Comparison of ENCODE assay signal across 8 cellular contexts in the genomic region with DNA sequence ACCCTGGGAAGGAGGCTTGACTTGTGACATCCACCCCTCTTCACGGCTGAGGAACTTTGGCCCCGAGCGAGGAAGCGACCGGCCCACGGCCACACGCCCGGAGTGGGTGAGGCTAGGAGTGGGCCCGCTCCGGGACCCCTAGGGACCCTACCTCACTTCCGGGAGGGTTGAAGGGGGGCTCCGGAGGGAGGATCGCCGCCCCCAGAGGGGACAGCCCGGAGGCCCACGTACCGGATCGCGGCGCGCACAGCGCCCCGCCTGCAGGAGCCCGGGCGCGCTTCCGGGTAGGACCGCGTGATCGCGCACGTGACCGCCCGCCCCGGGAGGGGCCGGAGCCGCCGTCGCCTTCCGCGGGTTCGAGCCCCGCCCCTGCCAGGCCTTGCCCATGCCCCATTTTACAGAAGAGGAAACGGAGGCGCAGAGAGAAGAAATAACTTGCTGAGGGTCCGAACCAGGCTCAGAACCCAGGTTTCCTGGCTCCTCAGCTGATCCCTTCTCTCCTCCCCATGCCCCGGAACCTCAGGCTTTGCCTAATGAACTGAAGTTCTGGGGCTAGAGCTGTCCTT. TPM values are rescaled to one million over a fixed set of nuclear protein-coding genes. Genes with fewer than 3 reads are reported as not detected.
A peak's percentile ranks its signal among the peaks of the same experiment; 100 is the strongest.
DNase-seq lines count a peak whose midpoint lies in the region; ATAC-seq, FAIRE-seq and TF ChIP-seq lines count a peak whose summit lies in the region.

A gene (minus strand): TSS at position 280 of the 566 bp plus-strand sequence. CDS start 3,695 bp downstream, outside the sequence.

- intact Hi-C loops in CD4-positive, alpha-beta memory T cell (cut with micrococcal nuclease) = loop anchor here (1.0 to 5.0 kb wide), 5 partner anchors 21 to 1286 kb away; a partner anchor contains a TSS
- intact Hi-C loops in stomach (cut with DNase I; ENCODE audit: low total_unique reads) = no loop called here

- H3K27me3 ChIP-seq in CD4-positive, alpha-beta memory T cell (ENCODE audit: insufficient read depth, low read length) = no peaks in the 10 kb centered on the region
- H3K27me3 ChIP-seq in stomach = no peaks in the 10 kb centered on the region

- DNase-seq in CD4-positive, alpha-beta memory T cell = peak; percentile 64 to 78 (median 78)
- peak; percentile 52 for DNase-seq in RCC 7860 (ENCODE audit: low spot score)
- peak; percentile 76 for DNase-seq in activated T-helper 9 cell treated with anti-CD3 and anti-CD28 coated beads, Interleukin-2, amount 50 U/mL, for 16 hours (ENCODE audit: low read depth)
- peak; percentile 45 for DNase-seq in fibroblast of the conjunctiva (ENCODE audit: low read depth)
- DNase-seq in neural crest cell (ENCODE audit: low read depth, low spot score) = peak; percentile 62
- peak; percentile 82 for DNase-seq in stomach

- TF ChIP-seq EP300 in stomach (IDR thresholded peaks at IDR 0.05) = no peak

- no peaks in the 10 kb centered on the region for H3K9me3 ChIP-seq in CD4-positive, alpha-beta memory T cell (ENCODE audit: control insufficient read depth in 1 of 2, low read length in 2 of 2)
- no peaks in the 10 kb centered on the region for H3K9me3 ChIP-seq in stomach

- TF ChIP-seq CTCF in neural crest cell (conservative IDR thresholded peaks at IDR 0.05) (no peak), stomach (IDR thresholded peaks at IDR 0.05) (no peak)

- ATAC-seq in GM19328 (IDR thresholded peaks at IDR 0.05; ENCODE audit: unreplicated experiment) (peak; percentile 87), HG03460 (IDR thresholded peaks at IDR 0.05; ENCODE audit: unreplicated experiment) (peak; percentile 81)

- H3K36me3 ChIP-seq in CD4-positive, alpha-beta memory T cell (ENCODE audit: insufficient read depth, low read length) = peaks cover 27% of the 10 kb centered on the region
- peaks cover 26 to 37% (median 37%) of the 10 kb centered on the region in 4 donors for H3K36me3 ChIP-seq in stomach

- POLR2A ChIA-PET in CD4-positive, alpha-beta memory T cell (lab: Charles Lee; ENCODE audit: partially characterized antibody) = interaction anchor here (1.0 to 2.6 kb wide), 7 partner anchors 11 to 1286 kb away, joined by 3 to 10 read pairs (median 4); a partner anchor contains a TSS

- FAIRE-seq in RCC 7860 (lab: Jason Lieb, UNC) = no peak

- peak in 1 of 4 donors; percentile 61 for TF ChIP-seq POLR2A in stomach (IDR thresholded peaks at IDR 0.05)

- no peaks in the 10 kb centered on the region for H3K27me3 Mint-ChIP-seq in CD4-positive, alpha-beta memory T cell
- H3K27me3 Mint-ChIP-seq in neural crest cell (ENCODE audit: low read depth) = peaks cover 5% of the 10 kb centered on the region

- peak within 1 kb of the TSS; percentile 76 for H3K27ac ChIP-seq in CD4-positive, alpha-beta memory T cell (ENCODE audit: low read depth, low read length)
- H3K27ac ChIP-seq in stomach = peak within 1 kb of the TSS; percentile 88 to 99 (median 92)

- H3K4me3 ChIP-seq in CD4-positive, alpha-beta memory T cell (ENCODE audit: low read length in 2 of 2) = peak within 1 kb of the TSS; percentile 73 to 84
- H3K4me3 ChIP-seq in stomach = peak within 1 kb of the TSS; percentile 73 to 93 (median 82)

- CTCF ChIA-PET in CD4-positive, alpha-beta memory T cell (lab: Charles Lee; ENCODE audit: partially characterized antibody) = interaction anchor here (1.0 to 1.8 kb wide), 3 partner anchors 10 to 21 kb away, joined by 4 to 8 read pairs (median 4); no protein-coding TSS in a partner anchor

- 3 to 6% (median 3%) methylated on average over 16 to 47 of the region's 47 CpGs for WGBS in stomach, 5 donors

- H3K36me3 Mint-ChIP-seq in CD4-positive, alpha-beta memory T cell = peaks cover 17 to 36% of the 10 kb centered on the region in 2 donors
- peaks cover 18% of the 10 kb centered on the region for H3K36me3 Mint-ChIP-seq in neural crest cell (ENCODE audit: low read depth)

- H3K9me3 Mint-ChIP-seq in CD4-positive, alpha-beta memory T cell = no peaks in the 10 kb centered on the region
- peaks cover 2% of the 10 kb centered on the region for H3K9me3 Mint-ChIP-seq in neural crest cell

- peak within 1 kb of the TSS; percentile 89 to 95 (median 93) for H3K27ac Mint-ChIP-seq in CD4-positive, alpha-beta memory T cell
- peak within 1 kb of the TSS; percentile 50 for H3K27ac Mint-ChIP-seq in neural crest cell (ENCODE audit: unreplicated experiment)

- peaks cover 29 to 58% (median 42%) of the 10 kb centered on the region in 4 donors for H3K4me1 Mint-ChIP-seq in CD4-positive, alpha-beta memory T cell
- peaks cover 25% of the 10 kb centered on the region for H3K4me1 Mint-ChIP-seq in neural crest cell

- H3K4me3 Mint-ChIP-seq in CD4-positive, alpha-beta memory T cell = peak within 1 kb of the TSS; percentile 88 to 95 (median 94)
- H3K4me3 Mint-ChIP-seq in neural crest cell = peak within 1 kb of the TSS; percentile 89

- peaks cover 41% of the 10 kb centered on the region for H3K4me1 ChIP-seq in CD4-positive, alpha-beta memory T cell (ENCODE audit: insufficient read depth, low read length)
- peaks cover 3 to 48% (median 26%) of the 10 kb centered on the region in 4 donors for H3K4me1 ChIP-seq in stomach

RNA-seq across cellular contexts. Expression of the gene that starts here (rescaled TPM):
- total RNA-seq in CD4-positive, alpha-beta memory T cell = 100 to 1,000 TPM; 106 to 115 TPM
- polyA plus RNA-seq in CD4-positive, alpha-beta memory T cell = 10 to 100 TPM; 72.0 to 76.7 TPM
- total RNA-seq in neural crest cell (45.2 and 46.9 TPM in 2 replicates), stomach (100 to 1,000 TPM in 2 of 5 donors, 10 to 100 TPM in 3; 15.1 to 140 (median 89.1) TPM)
- polyA plus RNA-seq in stomach = 10 to 100 TPM; 30.7 to 49.8 (median 37.3) TPM

Comparison
In these comparisons a context has a peak if more than half of its experiments do, and no peak if none do; other contexts are left out.
1. Peak in every context shown above with its lines: DNase-seq, ATAC-seq, H3K4me3 ChIP-seq and H3K27ac ChIP-seq.